8 cellular contexts compared by ENCODE assay signal in the genomic region with DNA sequence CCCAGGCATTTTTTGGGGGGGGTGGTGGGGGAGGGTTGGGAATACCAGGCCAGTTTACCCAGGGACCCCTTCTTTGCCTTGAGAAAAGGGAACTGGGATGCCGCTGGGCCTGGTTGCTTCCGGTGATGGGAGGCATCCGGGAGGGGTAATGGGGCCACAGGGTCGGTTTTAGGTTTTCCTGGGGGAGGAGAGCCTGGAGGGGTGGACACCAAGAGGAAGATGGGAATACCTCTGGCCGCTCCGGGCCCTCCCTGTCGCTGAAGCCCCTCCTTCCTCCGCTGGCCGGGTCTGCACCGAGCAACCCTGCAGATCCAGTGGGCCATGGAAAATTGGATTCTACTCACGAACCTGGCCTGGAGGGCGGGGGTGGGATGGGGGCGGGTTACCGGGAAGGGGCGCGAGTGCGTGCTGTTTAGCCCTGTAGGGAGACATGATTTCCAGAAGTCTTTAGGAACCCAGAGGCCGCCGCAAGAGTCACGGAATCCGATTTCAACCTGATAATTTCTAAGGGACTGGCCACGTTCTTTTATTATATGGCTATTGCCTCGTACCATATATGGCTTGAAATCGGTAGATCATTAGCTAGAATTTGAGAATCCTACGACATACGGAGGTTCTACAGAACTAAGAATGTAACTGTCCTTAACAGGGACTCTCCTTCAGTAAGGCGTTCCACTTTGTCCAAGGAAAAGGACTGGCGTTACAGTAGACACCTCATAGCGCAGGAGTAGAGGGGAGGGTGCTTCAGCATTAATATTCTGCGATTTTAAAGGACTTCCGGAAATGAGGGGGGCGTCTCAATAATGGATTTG. TPM values are rescaled to one million over a fixed set of nuclear protein-coding genes. Genes with fewer than 3 reads are reported as not detected.
DNase-seq lines count a peak whose midpoint lies in the region; ATAC-seq, FAIRE-seq and TF ChIP-seq lines count a peak whose summit lies in the region.

No MANE protein-coding gene starts in this region.

- H3K9me3 Mint-ChIP-seq in T-helper 2 cell treated with Interferon-gamma antibody and Interleukin-4, amounts not matched to agents 5 μg/mL and 100 μg/mL, for 36 hours, result no peaks in the 10 kb centered on the region
- no peaks in the 10 kb centered on the region for H3K9me3 Mint-ChIP-seq in nephron progenitor cell

- peak overlapping the region; percentile 83 for H3K27ac Mint-ChIP-seq in T-helper 2 cell treated with Interferon-gamma antibody and Interleukin-4, amounts not matched to agents 5 μg/mL and 100 μg/mL, for 36 hours
- peak overlapping the region; percentile 11 for H3K27ac Mint-ChIP-seq in nephron progenitor cell

- DNase-seq in T-helper 2 cell treated with Interferon-gamma antibody and Interleukin-4, amounts not matched to agents 5 μg/mL and 100 μg/mL, for 36 hours (ENCODE audit: low spot score), result no peak
- no peak for DNase-seq in T-helper 2 cell
- DNase-seq in M059J (ENCODE audit: low read depth), result peak; percentile 46
- peak; percentile 56 for DNase-seq in activated CD8-positive, alpha-beta memory T cell treated with anti-CD3 and anti-CD28 coated beads, Interleukin-2, amount 50 U/mL, for 48 hours
- peak; percentile 20 to 66 for DNase-seq in foreskin fibroblast
- DNase-seq in nephron progenitor cell, result peak; percentile 60
- DNase-seq in urothelium cell line (ENCODE audit: low spot score), result peak; percentile 63

- H3K27me3 Mint-ChIP-seq in T-helper 2 cell treated with Interferon-gamma antibody and Interleukin-4, amounts not matched to agents 5 μg/mL and 100 μg/mL, for 36 hours (ENCODE audit: low read depth), result no peaks in the 10 kb centered on the region
- no peaks in the 10 kb centered on the region for H3K27me3 Mint-ChIP-seq in nephron progenitor cell (ENCODE audit: low read depth, poor library complexity)

- ATAC-seq in HG03108 (IDR thresholded peaks at IDR 0.05; ENCODE audit: unreplicated experiment), result no peak

- FAIRE-seq in urothelium cell line (lab: Jason Lieb, UNC), result no peak

- H3K4me3 ChIP-seq in foreskin fibroblast (ENCODE audit: low read depth in 1 of 2, low read length in 2 of 2), result peak overlapping the region; percentile 80 to 81

- H3K4me3 Mint-ChIP-seq in T-helper 2 cell treated with Interferon-gamma antibody and Interleukin-4, amounts not matched to agents 5 μg/mL and 100 μg/mL, for 36 hours, result peak overlapping the region; percentile 93
- peak overlapping the region; percentile 95 for H3K4me3 Mint-ChIP-seq in nephron progenitor cell

- no peak for TF ChIP-seq CTCF in foreskin fibroblast (IDR thresholded peaks at IDR 0.05; ENCODE audit: low read depth, low read length)
- TF ChIP-seq CTCF in nephron progenitor cell (IDR thresholded peaks at IDR 0.05), result no peak

- peaks cover 29% of the 10 kb centered on the region for H3K36me3 Mint-ChIP-seq in T-helper 2 cell treated with Interferon-gamma antibody and Interleukin-4, amounts not matched to agents 5 μg/mL and 100 μg/mL, for 36 hours (ENCODE audit: low read depth)
- H3K36me3 Mint-ChIP-seq in nephron progenitor cell (ENCODE audit: low read depth), result peaks cover 31% of the 10 kb centered on the region

- peaks cover 37% of the 10 kb centered on the region for H3K4me1 Mint-ChIP-seq in T-helper 2 cell treated with Interferon-gamma antibody and Interleukin-4, amounts not matched to agents 5 μg/mL and 100 μg/mL, for 36 hours (ENCODE audit: low read depth)
- H3K4me1 Mint-ChIP-seq in nephron progenitor cell, result peaks cover 47% of the 10 kb centered on the region

RNA-seq across cellular contexts. Expression of gene AKIRIN1, which starts 0.8 kb away (rescaled TPM):
- 57.2 and 66.6 TPM in 2 replicates for total RNA-seq in M059J (2014; rRNA removed; shearing (Covaris generic))

RNA-seq across cellular contexts. Expression of gene NDUFS5, which starts 34.3 kb away (rescaled TPM):
- total RNA-seq in M059J (2014; rRNA removed; shearing (Covaris generic)), result 472 and 495 TPM in 2 replicates

RNA-seq across cellular contexts. Expression of gene RHBDL2, which starts 50.2 kb away (rescaled TPM):
- total RNA-seq in M059J (2014; rRNA removed; shearing (Covaris generic)), result 4.1 and 5.7 TPM in 2 replicates

Comparison
In these comparisons a context has a peak if more than half of its experiments do, and no peak if none do; other contexts are left out.
1. DNase-seq: peak in M059J (single experiment), activated CD8-positive, alpha-beta memory T cell treated with anti-CD3 and anti-CD28 coated beads, Interleukin-2, amount 50 U/mL, for 48 hours (single experiment), foreskin fibroblast (2 of 2), nephron progenitor cell (single experiment) and urothelium cell line (single experiment); none in T-helper 2 cell treated with Interferon-gamma antibody and Interleukin-4, amounts not matched to agents 5 μg/mL and 100 μg/mL, for 36 hours (single experiment) and T-helper 2 cell (0 of 5).